In the genomic region with DNA sequence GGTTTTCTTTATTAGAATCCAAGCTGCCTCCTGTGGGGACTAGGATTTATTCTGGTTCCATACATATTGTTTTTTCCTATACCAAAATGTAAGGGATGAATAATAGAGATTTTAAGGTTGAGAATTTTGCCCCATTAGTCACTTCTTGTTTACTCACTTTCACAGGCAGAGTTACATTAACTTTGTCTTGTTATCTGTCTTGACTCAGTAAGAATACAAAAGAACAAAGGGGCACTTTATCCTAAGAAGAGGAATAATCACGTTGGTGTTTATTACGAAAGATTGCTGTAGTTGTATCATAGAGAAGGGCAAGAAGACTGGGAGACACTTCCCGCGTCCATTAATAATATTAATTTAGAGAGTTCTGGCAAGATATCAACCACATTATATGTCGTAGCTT, we compare ENCODE assay signal across 23 cellular contexts.
DNase-seq lines count a peak whose midpoint lies in the region; ATAC-seq and TF ChIP-seq lines count a peak whose summit lies in the region.
"Had no signal": no experiment of that assay in that cellular context is flagged by ENCODE, and none has a peak within 500 bp of the region (broad histone marks: within the 10 kb centered on the region; RNA-seq: fewer than 3 reads in every experiment).

No MANE protein-coding gene starts in this region.

- H3K4me3 ChIP-seq in HCT116 (replicated peaks in 1 of 2; ENCODE audit: low read depth in 1 of 2, low read length in 2 of 2) (no peak overlapping the region), epithelial cell of esophagus (ENCODE audit: low read length) (no peak overlapping the region), skeletal muscle cell (ENCODE audit: low read depth, low read length) (no peak overlapping the region), dorsolateral prefrontal cortex (no peak overlapping the region)
- H3K4me3 ChIP-seq: ascending aorta, coronary artery, GM12878, heart right ventricle, skin epidermis, suprapubic skin had no signal

- in situ Hi-C loops in SK-MEL-5 (cut with HindIII; ENCODE audit: low pct_unique_long_range_greater_than_20kb, low sequenced_read_pairs): no loop called here

- H4K20me1 ChIP-seq in HCT116 (ENCODE audit: insufficient read depth): no peaks in the 10 kb centered on the region

- H3K9me2 ChIP-seq in HCT116 (ENCODE audit: insufficient read depth): no peaks in the 10 kb centered on the region

- H3K36me3 ChIP-seq in HCT116 (ENCODE audit: control insufficient read depth in 1 of 2, insufficient read depth in 2 of 2, low read length in 2 of 2): no peaks in the 10 kb centered on the region
- H3K36me3 ChIP-seq: ascending aorta, BE2C, heart right ventricle, suprapubic skin had no signal

- H3K4me1 ChIP-seq in HCT116 (ENCODE audit: control insufficient read depth in 1 of 2, insufficient read depth in 2 of 2, low read length in 2 of 2): peaks cover 0 to 9% of the 10 kb centered on the region in 2 experiments; a peak in 1 of 4 replicates
- H3K4me1 ChIP-seq: ascending aorta, BE2C, heart right ventricle, parathyroid adenoma, suprapubic skin had no signal

- intact Hi-C loops in HCT116 (cut with micrococcal nuclease) (no loop called here), dorsolateral prefrontal cortex (cut with DNase I) (no loop called here)

- POLR2A ChIA-PET in HCT116 (lab: Charles Lee): no interaction called here

- peak overlapping the region; percentile 64 for H2AFZ ChIP-seq in HCT116 (ENCODE audit: low read depth, low read length, poor library complexity, severe bottlenecking)
- H2AFZ ChIP-seq: parathyroid adenoma had no signal

- H3K4me2 ChIP-seq in HCT116 (ENCODE audit: low read length): peak overlapping the region; percentile 37; the same call in 1 of the 2 replicates

- ATAC-seq in HCT116: peak; percentile 57; the same call in 1 of the 2 replicates
- no peak for ATAC-seq in GM21737 (IDR thresholded peaks at IDR 0.05; ENCODE audit: unreplicated experiment)
- ATAC-seq: GM12878; heart right ventricle; naive thymus-derived CD4-positive, alpha-beta T cell had no signal

- DNase-seq in HCT116 (ENCODE audit: low read depth, low spot score) (peak; percentile 40), SK-MEL-5 (ENCODE audit: low read depth, low spot score) (peak; percentile 82), epithelial cell of esophagus (ENCODE audit: low read depth) (peak; percentile 84), skeletal muscle cell (ENCODE audit: low read depth) (peak; percentile 6), superior temporal gyrus (ENCODE audit: extremely low spot score) (no peak), dorsolateral prefrontal cortex (no peak)
- DNase-seq: activated CD4-positive, alpha-beta T cell treated with anti-CD3 and anti-CD28 coated beads, Interleukin-2, amount 50 U/mL, for 1 hour; activated CD8-positive, alpha-beta memory T cell treated with anti-CD3 and anti-CD28 coated beads, Interleukin-2, amount 50 U/mL, for 48 hours; activated naive CD4-positive, alpha-beta T cell; BE2C; GF-D8; heart right ventricle; naive thymus-derived CD4-positive, alpha-beta T cell; NCI-H1436 treated with DMSO at 0.1 percent for 48 hours; RPMI8226; stimulated activated CD4-positive, alpha-beta T cell treated with anti-CD3 and anti-CD28 coated beads, Interleukin-4, amount 100 ng/mL, for 24 hours had no signal

- no TSS peak for BruUV-seq in HCT116 (replicated peaks; lab: Mats Ljungman, UMichigan)

- no peaks in the 10 kb centered on the region for H3K27me3 ChIP-seq in HCT116 (ENCODE audit: insufficient read depth, low read length)
- H3K27me3 ChIP-seq in dorsolateral prefrontal cortex: no peaks in the 10 kb centered on the region
- H3K27me3 ChIP-seq: ascending aorta, BE2C, heart right ventricle, suprapubic skin had no signal

- H3K79me2 ChIP-seq in HCT116 (ENCODE audit: insufficient read depth, low read length): no peaks in the 10 kb centered on the region
- H3K79me2 ChIP-seq: parathyroid adenoma had no signal

- TF ChIP-seq POLR2A in HCT116 (IDR thresholded peaks at IDR 0.05; ENCODE audit: borderline replicate concordance, extremely low read depth, insufficient read depth, insufficient read length): no peak

- H3K27ac ChIP-seq in HCT116 (ENCODE audit: low read depth, low read length) (no peak overlapping the region), dorsolateral prefrontal cortex (no peak overlapping the region)
- H3K27ac ChIP-seq: ascending aorta, coronary artery, heart right ventricle, parathyroid adenoma, skin epidermis, suprapubic skin had no signal

- TF ChIP-seq RAD21 in HCT116 (IDR thresholded peaks at IDR 0.05; ENCODE audit: low read depth): no peak

- H3K9me3 ChIP-seq in HCT116 (ENCODE audit: control insufficient read depth in 1 of 2, insufficient read depth in 1 of 2, low read depth in 1 of 2, low read length in 2 of 2): no peaks in the 10 kb centered on the region
- H3K9me3 ChIP-seq: ascending aorta, BE2C, suprapubic skin had no signal

- TF ChIP-seq CTCF in HCT116 (IDR thresholded peaks at IDR 0.05 in 2 of 3, conservative IDR thresholded peaks at IDR 0.05 in 1 of 3; ENCODE audit: borderline replicate concordance in 1 of 3, insufficient read depth in 1 of 3, low read depth in 2 of 3, low read length in 2 of 3): no peak
- no peak for TF ChIP-seq CTCF in epithelial cell of esophagus (IDR thresholded peaks at IDR 0.05; ENCODE audit: insufficient read depth, low read depth, low read length, missing control alignments)
- no peak for TF ChIP-seq CTCF in dorsolateral prefrontal cortex (IDR thresholded peaks at IDR 0.05 in 54 of 56, conservative IDR thresholded peaks at IDR 0.05 in 2 of 56; ENCODE audit: low read depth in 1 of 56, partially characterized antibody in 56 of 56)

- RAD21 ChIA-PET in HCT116 (lab: Charles Lee; ENCODE audit: low non-redundant PET in 1 of 2, low total read pairs in 2 of 2, uncharacterized antibody in 2 of 2, unreplicated experiment in 2 of 2): interaction anchor here in 1 of 2 experiments (0.6 kb wide), 1 partner anchor 563 kb away, joined by 3 read pairs; no protein-coding TSS in a partner anchor

- H3K9ac ChIP-seq in HCT116 (ENCODE audit: low read length): no peak overlapping the region
- H3K9ac ChIP-seq: parathyroid adenoma had no signal

- CTCF ChIA-PET in HCT116 (lab: Charles Lee): interaction anchor here (0.7 to 1.2 kb wide), 2 partner anchors 9 to 11 kb away, joined by 3 read pairs; no protein-coding TSS in a partner anchor

TF ChIP-seq in HCT116, 20 proteins besides CTCF, POLR2A, EP300 and RAD21:
- TF ChIP-seq FOSL1 (IDR thresholded peaks at IDR 0.05; ENCODE audit: low read depth) (peak; percentile 37; the same call in 1 of the 2 replicates), TCF7L2 (IDR thresholded peaks at IDR 0.05; ENCODE audit: borderline replicate concordance, extremely low read depth, insufficient read depth, insufficient read length) (no peak), ZFX (IDR thresholded peaks at IDR 0.05) (no peak), JUND (IDR thresholded peaks at IDR 0.05) (peak; percentile 34; the same call in 1 of the 2 replicates), CEBPB (IDR thresholded peaks at IDR 0.05; ENCODE audit: low read depth) (peak; percentile 72)

Comparison
In these comparisons a context has a peak if more than half of its experiments do, and no peak if none do; other contexts are left out.
1. DNase-seq: peak in HCT116 (single experiment), SK-MEL-5 (single experiment), epithelial cell of esophagus (single experiment) and skeletal muscle cell (single experiment); none in superior temporal gyrus (single experiment) and dorsolateral prefrontal cortex (0 of 10).